ENCODE assay signal across 21 cellular contexts in genomic region chr15:63136742-63137141, GRCh38. TPM values are rescaled to one million over a fixed set of nuclear protein-coding genes. Genes with fewer than 3 reads are reported as not detected.
DNase-seq lines count a peak whose midpoint lies in the region; ATAC-seq, FAIRE-seq and TF ChIP-seq lines count a peak whose summit lies in the region.
"Had no signal": no experiment of that assay in that cellular context is flagged by ENCODE, and none has a peak within 500 bp of the region (broad histone marks: within the 10 kb centered on the region; RNA-seq: fewer than 3 reads in every experiment).

No MANE protein-coding gene starts in this region.

- no peak for FAIRE-seq in K562 (lab: Jason Lieb, UNC)
- FAIRE-seq: GM12891, HTR-8/SVneo, TTC549 had no signal

- TF ChIP-seq POLR2A in K562 (conservative IDR thresholded peaks at IDR 0.05), result no peak

- peak overlapping the region; percentile 90 for H3K27ac Mint-ChIP-seq in HFFc6
- no peak overlapping the region for H3K27ac Mint-ChIP-seq in activated T-helper 1 cell treated with anti-CD3 and anti-CD28 coated beads, Interleukin-12 subunit alpha, Interleukin-12 subunit beta, Interleukin-2, Interleukin-4 antibody, amounts not matched to agents 30 ng/mL and 10 ng/mL and 1 ng/mL, durations not matched to agents 14 hours and 24 hours and 36 hours
- H3K27ac Mint-ChIP-seq: activated CD8-positive, alpha-beta T cell treated with anti-CD3 and anti-CD28 coated beads, Interleukin-2, amount 10 ng/mL, durations not matched to agents 7 days and 5 days; activated naive CD4-positive, alpha-beta T cell treated with anti-CD3 and anti-CD28 coated beads for 36 hours; effector memory CD8-positive, alpha-beta T cell; progenitor cell of endocrine pancreas had no signal

- H3K4me3 ChIP-seq in K562, result no peak overlapping the region
- H3K4me3 ChIP-seq in tibial artery, result no peak overlapping the region
- H3K4me3 ChIP-seq in right cardiac atrium (ENCODE audit: low read length), result no peak overlapping the region

- no peak overlapping the region for H3K4me2 ChIP-seq in K562 (ENCODE audit: insufficient read depth, low read length)

- H3K36me3 Mint-ChIP-seq in HFFc6 (ENCODE audit: low read depth), result peaks cover 40% of the 10 kb centered on the region
- peaks cover 16% of the 10 kb centered on the region for H3K36me3 Mint-ChIP-seq in activated T-helper 1 cell treated with anti-CD3 and anti-CD28 coated beads, Interleukin-12 subunit alpha, Interleukin-12 subunit beta, Interleukin-2, Interleukin-4 antibody, amounts not matched to agents 30 ng/mL and 10 ng/mL and 1 ng/mL, durations not matched to agents 14 hours and 24 hours and 36 hours (ENCODE audit: low read depth)
- H3K36me3 Mint-ChIP-seq in activated T-cell treated with anti-CD3 and anti-CD28 coated beads, Interleukin-2, amount 50 U/mL, for 4 hours (ENCODE audit: insufficient read depth), result peaks cover 11% of the 10 kb centered on the region

- no peak overlapping the region for H3K9ac ChIP-seq in K562 (ENCODE audit: insufficient read depth in 1 of 2, low read depth in 2 of 2, low read length in 2 of 2)

- CTCF ChIA-PET in K562 (lab: Yijun Ruan, JAX; ENCODE audit: low intra/inter-chr PET ratio), result no interaction called here

- H3K4me1 Mint-ChIP-seq in HFFc6 (ENCODE audit: low read depth), result peaks cover 82% of the 10 kb centered on the region
- peaks cover 16% of the 10 kb centered on the region for H3K4me1 Mint-ChIP-seq in activated T-helper 1 cell treated with anti-CD3 and anti-CD28 coated beads, Interleukin-12 subunit alpha, Interleukin-12 subunit beta, Interleukin-2, Interleukin-4 antibody, amounts not matched to agents 30 ng/mL and 10 ng/mL and 1 ng/mL, durations not matched to agents 14 hours and 24 hours and 36 hours (ENCODE audit: low read depth)
- H3K4me1 Mint-ChIP-seq in activated T-cell treated with anti-CD3 and anti-CD28 coated beads, Interleukin-2, amount 50 U/mL, for 4 hours (ENCODE audit: low read depth), result peaks cover 21% of the 10 kb centered on the region

- TF ChIP-seq CTCF in HFFc6 (IDR thresholded peaks at IDR 0.05) (no peak), K562 (IDR thresholded peaks at IDR 0.05 in 2 of 3, conservative IDR thresholded peaks at IDR 0.05 in 1 of 3; ENCODE audit: insufficient read depth in 2 of 3, low read depth in 1 of 3, low read length in 3 of 3) (no peak), tibial artery (IDR thresholded peaks at IDR 0.05) (no peak)

- H3K4me1 ChIP-seq in K562 (replicated peaks in 1 of 2; ENCODE audit: control insufficient read depth in 2 of 2, insufficient read depth in 2 of 2, low read length in 2 of 2) (no peaks in the 10 kb centered on the region), tibial artery (peaks cover 0 to 55% (median 20%) of the 10 kb centered on the region in 4 donors), right cardiac atrium (ENCODE audit: control insufficient read depth, insufficient read depth, low read length) (peaks cover 1% of the 10 kb centered on the region)

- no peaks in the 10 kb centered on the region for H3K36me3 ChIP-seq in K562 (ENCODE audit: control insufficient read depth, insufficient read depth, low read length)
- H3K36me3 ChIP-seq in tibial artery, result peaks cover 0 to 6% (median 2%) of the 10 kb centered on the region in 3 donors

- intact Hi-C loops in K562 (cut with micrococcal nuclease) (no loop called here), tibial artery (cut with DNase I; ENCODE audit: low total_unique reads) (no loop called here), right cardiac atrium (cut with DNase I) (no loop called here)
- intact Hi-C loops in activated T-helper 1 cell treated with anti-CD3 and anti-CD28 coated beads, Interleukin-12 subunit alpha, Interleukin-12 subunit beta, Interleukin-2, Interleukin-4 antibody, amounts not matched to agents 30 ng/mL and 10 ng/mL and 1 ng/mL, durations not matched to agents 14 hours and 24 hours and 36 hours (cut with micrococcal nuclease), result no loop called here

- H3K9me3 ChIP-seq in K562 (replicated peaks; ENCODE audit: control insufficient read depth, insufficient read depth, low read depth, low read length), result no peaks in the 10 kb centered on the region
- H3K9me3 ChIP-seq in tibial artery, result no peaks in the 10 kb centered on the region
- H3K9me3 ChIP-seq in right cardiac atrium (ENCODE audit: control insufficient read depth, low read length), result no peaks in the 10 kb centered on the region

- no peaks in the 10 kb centered on the region for H3K9me3 Mint-ChIP-seq in HFFc6
- H3K9me3 Mint-ChIP-seq in activated T-helper 1 cell treated with anti-CD3 and anti-CD28 coated beads, Interleukin-12 subunit alpha, Interleukin-12 subunit beta, Interleukin-2, Interleukin-4 antibody, amounts not matched to agents 30 ng/mL and 10 ng/mL and 1 ng/mL, durations not matched to agents 14 hours and 24 hours and 36 hours, result no peaks in the 10 kb centered on the region
- H3K9me3 Mint-ChIP-seq in activated T-cell treated with anti-CD3 and anti-CD28 coated beads, Interleukin-2, amount 50 U/mL, for 4 hours, result no peaks in the 10 kb centered on the region
- H3K9me3 Mint-ChIP-seq: activated naive CD4-positive, alpha-beta T cell treated with anti-CD3 and anti-CD28 coated beads for 36 hours; effector memory CD8-positive, alpha-beta T cell had no signal

- no TSS peak for BruUV-seq in K562 (replicated peaks; lab: Mats Ljungman, UMichigan)

- TF ChIP-seq RAD21 in K562 (CRISPR knock-in tag; conservative IDR thresholded peaks at IDR 0.05 in 1 of 2, IDR thresholded peaks at IDR 0.05 in 1 of 2), result no peak

- H4K20me1 ChIP-seq in K562 (replicated peaks; ENCODE audit: control insufficient read depth, insufficient read depth, low read length), result no peaks in the 10 kb centered on the region

- in situ Hi-C loops in K562 (cut with MboI), result no loop called here

- H3K27me3 ChIP-seq in K562 (ENCODE audit: control insufficient read depth in 2 of 2, insufficient read depth in 2 of 2, low read length in 2 of 2) (no peaks in the 10 kb centered on the region), tibial artery (no peaks in the 10 kb centered on the region), right cardiac atrium (ENCODE audit: control insufficient read depth, insufficient read depth) (no peaks in the 10 kb centered on the region)

- no peaks in the 10 kb centered on the region for H3K9me1 ChIP-seq in K562 (ENCODE audit: control insufficient read depth, insufficient read depth, low read length)

- H3K27ac ChIP-seq in K562 (ENCODE audit: extremely low read depth, low read depth, low read length) (no peak overlapping the region), tibial artery (peak overlapping the region; percentile 65 to 68), right cardiac atrium (ENCODE audit: low read length) (no peak overlapping the region)

- H2AFZ ChIP-seq in K562 (ENCODE audit: low read depth, low read length), result no peak overlapping the region

- ATAC-seq in K562 (no peak), right cardiac atrium (no peak)
- no peak for ATAC-seq in activated T-cell treated with anti-CD3 and anti-CD28 coated beads, Interleukin-2, amount 50 U/mL, for 4 hours
- ATAC-seq: activated CD8-positive, alpha-beta T cell treated with anti-CD3 and anti-CD28 coated beads, Interleukin-2, amount 10 ng/mL, durations not matched to agents 7 days and 5 days; effector memory CD8-positive, alpha-beta T cell; left ventricle myocardium superior; Right ventricle myocardium inferior had no signal

- no peaks in the 10 kb centered on the region; the same call in 1 of the 2 replicates for H3K27me3 Mint-ChIP-seq in HFFc6 (ENCODE audit: insufficient read depth)
- no peaks in the 10 kb centered on the region for H3K27me3 Mint-ChIP-seq in activated T-helper 1 cell treated with anti-CD3 and anti-CD28 coated beads, Interleukin-12 subunit alpha, Interleukin-12 subunit beta, Interleukin-2, Interleukin-4 antibody, amounts not matched to agents 30 ng/mL and 10 ng/mL and 1 ng/mL, durations not matched to agents 14 hours and 24 hours and 36 hours (ENCODE audit: insufficient read depth)
- no peaks in the 10 kb centered on the region for H3K27me3 Mint-ChIP-seq in activated T-cell treated with anti-CD3 and anti-CD28 coated beads, Interleukin-2, amount 50 U/mL, for 4 hours (ENCODE audit: low read depth)
- H3K27me3 Mint-ChIP-seq: effector memory CD8-positive, alpha-beta T cell; progenitor cell of endocrine pancreas had no signal

- H3K79me2 ChIP-seq in K562 (ENCODE audit: control insufficient read depth, insufficient read depth, low read length), result no peaks in the 10 kb centered on the region

- DNase-seq in HFFc6 (no peak), K562 (ENCODE audit: extremely low read depth in 1 of 4, low spot score in 3 of 4) (no peak), iris pigment epithelial cell (ENCODE audit: low read depth) (peak; percentile 52), tibial artery (no peak), right cardiac atrium (no peak)
- DNase-seq in activated T-helper 1 cell treated with anti-CD3 and anti-CD28 coated beads, Interleukin-12 subunit alpha, Interleukin-12 subunit beta, Interleukin-2, Interleukin-4 antibody, amounts not matched to agents 30 ng/mL and 10 ng/mL and 1 ng/mL, durations not matched to agents 14 hours and 24 hours and 36 hours (ENCODE audit: low spot score), result no peak
- DNase-seq in activated T-cell treated with anti-CD3 and anti-CD28 coated beads, Interleukin-2, amount 50 U/mL, for 4 hours, result no peak
- DNase-seq: activated CD4-positive, CD25-positive, alpha-beta regulatory T cell treated with anti-CD3 and anti-CD28 coated beads, Interleukin-2, amount 50 U/mL, for 72 hours; activated CD8-positive, alpha-beta T cell treated with anti-CD3 and anti-CD28 coated beads, Interleukin-2, amount 10 ng/mL, durations not matched to agents 7 days and 5 days; activated naive CD4-positive, alpha-beta T cell treated with anti-CD3 and anti-CD28 coated beads for 36 hours; activated T-cell treated with anti-CD3 and anti-CD28 coated beads, Interleukin-2, amount 50 U/mL, for 1 hour; effector memory CD8-positive, alpha-beta T cell; left ventricle myocardium superior; NCI-H187; NCI-H748 treated with DMSO at 0.1 percent for 48 hours; stimulated activated CD4-positive, alpha-beta T cell treated with anti-CD3 and anti-CD28 coated beads, Interleukin-1b, Interleukin-23, amount 100 ng/mL, for 48 hours had no signal

- 76% methylated on average over 2 of the region's 2 CpGs for WGBS in K562 (ENCODE audit: insufficient coverage, low coverage, missing lambda C conversion rate)
- WGBS in right cardiac atrium, result 89% methylated on average over 2 of the region's 2 CpGs

- no peak for TF ChIP-seq EP300 in K562 (IDR thresholded peaks at IDR 0.05; ENCODE audit: low read length)

- H3K4me3 Mint-ChIP-seq in HFFc6, result peak overlapping the region; percentile 36
- H3K4me3 Mint-ChIP-seq in activated T-helper 1 cell treated with anti-CD3 and anti-CD28 coated beads, Interleukin-12 subunit alpha, Interleukin-12 subunit beta, Interleukin-2, Interleukin-4 antibody, amounts not matched to agents 30 ng/mL and 10 ng/mL and 1 ng/mL, durations not matched to agents 14 hours and 24 hours and 36 hours, result no peak overlapping the region
- no peak overlapping the region for H3K4me3 Mint-ChIP-seq in activated T-cell treated with anti-CD3 and anti-CD28 coated beads, Interleukin-2, amount 50 U/mL, for 4 hours
- H3K4me3 Mint-ChIP-seq: activated CD8-positive, alpha-beta T cell treated with anti-CD3 and anti-CD28 coated beads, Interleukin-2, amount 10 ng/mL, durations not matched to agents 7 days and 5 days; activated naive CD4-positive, alpha-beta T cell treated with anti-CD3 and anti-CD28 coated beads for 36 hours; effector memory CD8-positive, alpha-beta T cell had no signal

- POLR2A ChIA-PET in K562 (lab: Yijun Ruan, JAX), result interaction anchor here (1.0 to 1.8 kb wide), 4 partner anchors 8 to 14 kb away, joined by 3 to 6 read pairs (median 4); no protein-coding TSS in a partner anchor

RNA-seq across cellular contexts. Expression of gene LACTB, which starts 15.1 kb away (rescaled TPM):
- total RNA-seq in HFFc6 (2021; fragmentation: NEBNext Ultra II Directional; extraction: Animal tissue kit (Norgen Biotek cat#: 25700)), result 10 to 100 TPM; 37.5 to 47.6 (median 45.7) TPM
- total RNA-seq in K562 (2011; cell fraction: chromatin; rRNA removed; ENCODE audit: low replicate concordance), result 8.1 and 18.4 TPM in 2 replicates
- total RNA-seq in K562 (2011; cell fraction: nucleolus; rRNA removed), result 3.5 and 6.1 TPM in 2 replicates
- total RNA-seq in K562 (2011; cell fraction: nucleoplasm; rRNA removed), result 9.0 and 15.3 TPM in 2 replicates
- 6.1 and 9.5 TPM in 2 replicates for total RNA-seq in K562 (2014; rRNA removed)
- total RNA-seq in K562 (2014; rRNA removed; fragmentation: Illumina TruSeq; extraction: Trizol), result 14.7 and 19.7 TPM in 2 replicates
- 13.1 and 15.5 TPM in 2 replicates for total RNA-seq in K562 (2015; rRNA removed; fragmentation: Illumina TruSeq; extraction: Trizol)
- total RNA-seq in K562 (2021), result 7.0 and 8.4 TPM in 2 replicates
- 11.3 and 12.4 TPM in 2 replicates for polyA plus RNA-seq in K562 (2011; rRNA removed)
- polyA plus RNA-seq in K562 (2011; cell fraction: cytosol; rRNA removed), result 2.3 and 4.6 TPM in 2 replicates
- polyA plus RNA-seq in K562 (2011; cell fraction: nucleus; rRNA removed), result 1.8 and 3.3 TPM in 2 replicates
- polyA plus RNA-seq in K562 (2012), result 9.4 and 11.0 TPM in 2 replicates
- polyA plus RNA-seq in K562 (2014; fragmentation: Illumina TruSeq; extraction: Trizol), result 8.2 and 14.6 TPM in 2 replicates
- polyA plus RNA-seq in K562 (2014; fragmentation: Nextera tagmentation; extraction: Ambion mirVana), result 1 to 10 TPM; 3.1 to 4.0 TPM
- polyA plus RNA-seq in K562 (2014; rRNA removed), result 8.3 and 9.8 TPM in 2 replicates
- polyA minus RNA-seq in K562 (2011; rRNA and poly(A)+ RNA removed), result 6.5 and 9.1 TPM in 2 replicates
- 1.8 and 2.8 TPM in 2 replicates for polyA minus RNA-seq in K562 (2011; cell fraction: cytosol; rRNA and poly(A)+ RNA removed)
- polyA minus RNA-seq in K562 (2011; cell fraction: nucleus; rRNA and poly(A)+ RNA removed), result 2.0 and 4.0 TPM in 2 replicates
- 13.7 and 15.1 TPM in 2 replicates for total RNA-seq in activated T-helper 1 cell treated with anti-CD3 and anti-CD28 coated beads, Interleukin-12 subunit alpha, Interleukin-12 subunit beta, Interleukin-2, Interleukin-4 antibody, amounts not matched to agents 30 ng/mL and 10 ng/mL and 1 ng/mL, durations not matched to agents 14 hours and 24 hours and 36 hours
- total RNA-seq in activated T-cell treated with anti-CD3 and anti-CD28 coated beads, Interleukin-2, amount 50 U/mL, for 4 hours, result 10 to 100 TPM; 13.6 to 16.5 (median 14.2) TPM
- total RNA-seq in right cardiac atrium, result 10 to 100 TPM; 15.1 to 15.9 (median 15.8) TPM
- 23.4 TPM for polyA plus RNA-seq in right cardiac atrium

RNA-seq across cellular contexts. Expression of gene RPS27L, which starts 20.5 kb away (rescaled TPM):
- total RNA-seq in HFFc6 (2021; fragmentation: NEBNext Ultra II Directional; extraction: Animal tissue kit (Norgen Biotek cat#: 25700)), result 100 to 1,000 TPM; 422 to 573 (median 537) TPM
- 10.6 and 25.3 TPM in 2 replicates for total RNA-seq in K562 (2011; cell fraction: chromatin; rRNA removed; ENCODE audit: low replicate concordance)
- 10.3 and 10.4 TPM in 2 replicates for total RNA-seq in K562 (2011; cell fraction: nucleolus; rRNA removed)
- 17.9 and 22.3 TPM in 2 replicates for total RNA-seq in K562 (2011; cell fraction: nucleoplasm; rRNA removed)
- total RNA-seq in K562 (2014; rRNA removed) (75.1 and 85.7 TPM in 2 replicates), K562 (2014; rRNA removed; fragmentation: Illumina TruSeq; extraction: Trizol) (128 and 148 TPM in 2 replicates), K562 (2015; rRNA removed; fragmentation: Illumina TruSeq; extraction: Trizol) (92.6 and 105 TPM in 2 replicates), K562 (2021) (94.4 and 115 TPM in 2 replicates), right cardiac atrium (100 to 1,000 TPM; 142 to 188 (median 159) TPM)
- polyA plus RNA-seq in K562 (2011; rRNA removed) (117 and 155 TPM in 2 replicates), K562 (2014; fragmentation: Illumina TruSeq; extraction: Trizol) (72.2 and 79.3 TPM in 2 replicates), K562 (2014; fragmentation: Nextera tagmentation; extraction: Ambion mirVana) (100 to 1,000 TPM; 328 to 382 TPM), K562 (2014; rRNA removed) (115 and 116 TPM in 2 replicates), right cardiac atrium (183 TPM)
- 29.8 and 61.5 TPM in 2 replicates for polyA plus RNA-seq in K562 (2011; cell fraction: cytosol; rRNA removed)
- polyA plus RNA-seq in K562 (2011; cell fraction: nucleus; rRNA removed), result 20.0 and 40.3 TPM in 2 replicates
- 157 and 166 TPM in 2 replicates for polyA plus RNA-seq in K562 (2012)
- 27.4 and 34.5 TPM in 2 replicates for polyA minus RNA-seq in K562 (2011; rRNA and poly(A)+ RNA removed)
- 15.9 and 18.7 TPM in 2 replicates for polyA minus RNA-seq in K562 (2011; cell fraction: cytosol; rRNA and poly(A)+ RNA removed)
- 8.5 and 15.7 TPM in 2 replicates for polyA minus RNA-seq in K562 (2011; cell fraction: nucleus; rRNA and poly(A)+ RNA removed)
- total RNA-seq in activated T-helper 1 cell treated with anti-CD3 and anti-CD28 coated beads, Interleukin-12 subunit alpha, Interleukin-12 subunit beta, Interleukin-2, Interleukin-4 antibody, amounts not matched to agents 30 ng/mL and 10 ng/mL and 1 ng/mL, durations not matched to agents 14 hours and 24 hours and 36 hours, result 163 and 164 TPM in 2 replicates
- 100 to 1,000 TPM in 1 of 3 donors, 10 to 100 TPM in 2; 82.0 to 114 (median 91.8) TPM for total RNA-seq in activated T-cell treated with anti-CD3 and anti-CD28 coated beads, Interleukin-2, amount 50 U/mL, for 4 hours

RNA-seq across cellular contexts. Expression of gene RAB8B, which starts 52.7 kb away (rescaled TPM):
- 10 to 100 TPM; 24.7 to 38.4 (median 33.2) TPM for total RNA-seq in HFFc6 (2021; fragmentation: NEBNext Ultra II Directional; extraction: Animal tissue kit (Norgen Biotek cat#: 25700))
- total RNA-seq in K562 (2011; cell fraction: chromatin; rRNA removed; ENCODE audit: low replicate concordance), result 10.7 and 17.8 TPM in 2 replicates
- 5.3 and 7.3 TPM in 2 replicates for total RNA-seq in K562 (2011; cell fraction: nucleolus; rRNA removed)
- total RNA-seq in K562 (2011; cell fraction: nucleoplasm; rRNA removed), result 10.6 and 18.9 TPM in 2 replicates
- total RNA-seq in K562 (2014; rRNA removed) (23.6 and 24.6 TPM in 2 replicates), K562 (2014; rRNA removed; fragmentation: Illumina TruSeq; extraction: Trizol) (28.9 and 33.9 TPM in 2 replicates), K562 (2015; rRNA removed; fragmentation: Illumina TruSeq; extraction: Trizol) (30.8 and 32.1 TPM in 2 replicates), K562 (2021) (24.2 and 27.3 TPM in 2 replicates), right cardiac atrium (10 to 100 TPM; 16.1 to 21.5 (median 19.3) TPM)
- polyA plus RNA-seq in K562 (2011; rRNA removed) (13.2 and 21.5 TPM in 2 replicates), K562 (2014; fragmentation: Illumina TruSeq; extraction: Trizol) (20.5 and 30.0 TPM in 2 replicates), K562 (2014; fragmentation: Nextera tagmentation; extraction: Ambion mirVana) (10 to 100 TPM in 1 of 2 experiments, 1 to 10 TPM in 1; 7.8 to 12.1 TPM), K562 (2014; rRNA removed) (17.4 and 17.6 TPM in 2 replicates), right cardiac atrium (7.2 TPM)
- polyA plus RNA-seq in K562 (2011; cell fraction: cytosol; rRNA removed), result 4.1 and 7.1 TPM in 2 replicates
- 12.5 and 14.7 TPM in 2 replicates for polyA plus RNA-seq in K562 (2011; cell fraction: nucleus; rRNA removed)
- polyA plus RNA-seq in K562 (2012), result 12.2 and 30.2 TPM in 2 replicates
- polyA minus RNA-seq in K562 (2011; rRNA and poly(A)+ RNA removed), result 48.4 and 52.6 TPM in 2 replicates
- 36.9 and 49.1 TPM in 2 replicates for polyA minus RNA-seq in K562 (2011; cell fraction: cytosol; rRNA and poly(A)+ RNA removed)
- polyA minus RNA-seq in K562 (2011; cell fraction: nucleus; rRNA and poly(A)+ RNA removed), result 6.1 and 10.1 TPM in 2 replicates
- total RNA-seq in activated T-helper 1 cell treated with anti-CD3 and anti-CD28 coated beads, Interleukin-12 subunit alpha, Interleukin-12 subunit beta, Interleukin-2, Interleukin-4 antibody, amounts not matched to agents 30 ng/mL and 10 ng/mL and 1 ng/mL, durations not matched to agents 14 hours and 24 hours and 36 hours, result 135 and 149 TPM in 2 replicates
- total RNA-seq in activated T-cell treated with anti-CD3 and anti-CD28 coated beads, Interleukin-2, amount 50 U/mL, for 4 hours, result 100 to 1,000 TPM; 127 to 166 (median 152) TPM

Comparison
In these comparisons a context has a peak if more than half of its experiments do, and no peak if none do; other contexts are left out.
1. H3K27ac ChIP-seq: peak in tibial artery (2 of 2); none in K562 (single experiment) and right cardiac atrium (single experiment).